Comparison of ENCODE assay signal across 8 cellular contexts in genomic region chr9:81689343-81690175, GRCh38. TPM values are rescaled to one million over a fixed set of nuclear protein-coding genes. Genes with fewer than 3 reads are reported as not detected.
DNase-seq lines count a peak whose midpoint lies in the region; ATAC-seq lines count a peak whose summit lies in the region.

TLE1 (minus strand) TSS chr9:81689547; CDS start chr9:81688240, 1,307 bp downstream.

- peak; percentile 99 for DNase-seq in A172 (ENCODE audit: low spot score)
- peak; percentile 93 for DNase-seq in NCI-H2227 treated with DMSO at 0.1 percent for 48 hours (lab: John Stamatoyannopoulos, UW)
- peak; percentile 59 for DNase-seq in activated CD4-positive, alpha-beta T cell treated with anti-CD3 and anti-CD28 coated beads, Interleukin-2, amount 50 U/mL, for 1 hour
- peak; percentile 94 for DNase-seq in cortex of kidney (lab: John Stamatoyannopoulos, UW)
- peak; percentile 100 for DNase-seq in kidney tubule cell (ENCODE audit: low spot score)
- peak; percentile 64 to 66 for DNase-seq in stimulated activated CD4-positive, alpha-beta T cell treated with anti-CD3 and anti-CD28 coated beads, Interleukin-15, amount 100 ng/mL, for 48 hours (ENCODE audit: low read depth in 2 of 2)

- peak; percentile 69 for ATAC-seq in GM18873 (IDR thresholded peaks at IDR 0.05; ENCODE audit: low FRiP score, unreplicated experiment)
- peak; percentile 82 for ATAC-seq in HG03159 (IDR thresholded peaks at IDR 0.05; ENCODE audit: unreplicated experiment)

RNA-seq across cellular contexts. Expression of gene TLE1, which starts in this region (rescaled TPM):
- total RNA-seq in A172 (2014; rRNA removed; shearing (Covaris generic)) = 10.4 and 12.1 TPM in 2 replicates

Comparison
In these comparisons a context has a peak if more than half of its experiments do, and no peak if none do; other contexts are left out.
1. Peak in every context shown above with its lines: DNase-seq and ATAC-seq.